7 cellular contexts compared by ENCODE assay signal in the genomic region with DNA sequence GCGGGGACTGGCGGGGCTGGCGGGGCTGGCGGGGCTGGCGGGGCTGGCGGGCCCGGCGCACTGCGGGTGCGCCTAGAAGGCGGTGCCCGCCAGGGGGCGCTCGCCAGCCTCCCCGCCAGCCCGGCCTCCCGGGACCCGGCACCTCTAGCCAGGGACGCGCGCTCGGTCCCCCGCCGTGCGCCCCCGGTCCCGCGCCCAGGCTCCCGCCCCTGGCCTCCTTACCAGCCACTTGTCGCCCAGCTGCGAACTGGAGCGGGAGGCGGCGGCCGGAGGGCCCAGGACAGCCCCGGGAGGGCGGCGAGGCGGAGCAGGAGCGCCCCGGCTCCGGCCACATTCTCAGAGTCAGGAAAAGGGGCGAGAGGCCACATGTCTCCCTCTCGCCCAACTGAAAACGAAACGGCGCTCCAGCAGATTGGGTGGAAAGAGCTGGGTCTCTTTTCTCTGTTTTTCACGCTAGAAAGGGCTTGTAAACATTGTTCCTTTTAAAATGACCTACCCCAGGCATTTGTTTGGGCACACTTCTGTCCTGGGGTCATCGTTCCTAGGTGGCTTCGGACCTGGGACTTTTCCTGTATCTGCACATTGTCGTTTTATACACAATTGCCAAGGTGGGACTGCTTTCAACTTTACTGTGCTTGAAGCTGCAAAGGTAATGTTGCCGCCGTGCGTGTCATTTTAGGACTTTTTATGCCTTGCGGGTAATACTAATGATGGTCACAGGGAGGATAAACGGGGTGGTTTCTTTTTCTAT.
DNase-seq lines count a peak whose midpoint lies in the region; TF ChIP-seq lines count a peak whose summit lies in the region.

No MANE protein-coding gene starts in this region.

- DNase-seq in HFF-Myc (ENCODE audit: extremely low read depth, low read depth), result no peak
- peak; percentile 45 for DNase-seq in NCI-H1048 (lab: John Stamatoyannopoulos, UW)
- DNase-seq in activated CD8-positive, alpha-beta memory T cell treated with anti-CD3 and anti-CD28 coated beads for 1 hour (ENCODE audit: extremely low read depth in 1 of 2, low read depth in 1 of 2), result peak; percentile 62 to 85
- DNase-seq in effector memory CD4-positive, alpha-beta T cell, result peak; percentile 68 to 74 (median 68)
- DNase-seq in medulla oblongata (ENCODE audit: extremely low spot score), result peak; percentile 81
- DNase-seq in stimulated activated CD8-positive, alpha-beta memory T cell treated with anti-CD3 and anti-CD28 coated beads, Interleukin-12 subunit alpha, Interleukin-12 subunit beta, amount 100 ng/mL, for 1 hour (ENCODE audit: low read depth), result peak; percentile 73

- peak; percentile 69 for TF ChIP-seq CTCF in GM12875 (IDR thresholded peaks at IDR 0.05; ENCODE audit: borderline replicate concordance, insufficient read depth, low read depth, low read length)
- TF ChIP-seq CTCF in HFF-Myc (IDR thresholded peaks at IDR 0.05; ENCODE audit: low read depth, low read length, missing control alignments), result peak; percentile 9

- H3K4me1 ChIP-seq in effector memory CD4-positive, alpha-beta T cell (ENCODE audit: control insufficient read depth, insufficient read depth, low read length, poor library complexity, severe bottlenecking), result peaks cover 42% of the 10 kb centered on the region

- H3K9me3 ChIP-seq in effector memory CD4-positive, alpha-beta T cell (ENCODE audit: control insufficient read depth, low read length), result no peaks in the 10 kb centered on the region

- H3K27me3 ChIP-seq in effector memory CD4-positive, alpha-beta T cell (replicated peaks; ENCODE audit: control insufficient read depth, insufficient read depth, low read length, poor library complexity, severe bottlenecking), result no peaks in the 10 kb centered on the region

- peak overlapping the region; percentile 23 for H3K4me3 ChIP-seq in GM12875 (ENCODE audit: low read depth, low read length)
- H3K4me3 ChIP-seq in HFF-Myc (replicated peaks; ENCODE audit: low read depth, low read length), result peak overlapping the region; percentile 87
- peak overlapping the region; percentile 91 for H3K4me3 ChIP-seq in effector memory CD4-positive, alpha-beta T cell (ENCODE audit: insufficient read depth, low read depth, low read length, poor library complexity, severe bottlenecking)

- peak overlapping the region; percentile 92 for H3K27ac ChIP-seq in effector memory CD4-positive, alpha-beta T cell (ENCODE audit: insufficient read depth, low read length, poor library complexity, severe bottlenecking)

- H3K36me3 ChIP-seq in effector memory CD4-positive, alpha-beta T cell (ENCODE audit: control insufficient read depth, insufficient read depth, low read length), result no peaks in the 10 kb centered on the region

Comparison
In these comparisons a context has a peak if more than half of its experiments do, and no peak if none do; other contexts are left out.
1. H3K4me3 ChIP-seq: peak in every context shown above with its lines; median percentile 91 in effector memory CD4-positive, alpha-beta T cell; 87 in HFF-Myc; 23 in GM12875.